In genomic region chr4:140395668-140396067, GRCh38 we compare ENCODE assay signal across 1 cellular context.
TF ChIP-seq lines count a peak whose summit lies in the region.

No MANE protein-coding gene starts in this region.

TF ChIP-seq in H1, 55 proteins besides CTCF, POLR2A, EP300 and RAD21:
- TF ChIP-seq RNF2 (IDR thresholded peaks at IDR 0.05; ENCODE audit: borderline replicate concordance, low read depth, low read length, missing control alignments, poor library complexity, severe bottlenecking): no peak
- TF ChIP-seq ASH2L (IDR thresholded peaks at IDR 0.05; ENCODE audit: low read length): no peak
- TF ChIP-seq CEBPB (IDR thresholded peaks at IDR 0.05; ENCODE audit: low read depth, low read length): no peak
- no peak for TF ChIP-seq CBX8 (IDR thresholded peaks at IDR 0.05; ENCODE audit: borderline replicate concordance, low read depth, low read length)
- no peak for TF ChIP-seq SP1 (IDR thresholded peaks at IDR 0.05; ENCODE audit: low read depth, low read length)
- TF ChIP-seq KDM1A (IDR thresholded peaks at IDR 0.05; ENCODE audit: borderline replicate concordance, low read length): no peak
- TF ChIP-seq YY1 (IDR thresholded peaks at IDR 0.05; ENCODE audit: low read depth, low read length): no peak
- no peak for TF ChIP-seq RXRA (IDR thresholded peaks at IDR 0.05; ENCODE audit: insufficient read depth, low read depth, low read length)
- TF ChIP-seq SIN3A (conservative IDR thresholded peaks at IDR 0.05 in 1 of 2, IDR thresholded peaks at IDR 0.05 in 1 of 2; ENCODE audit: low read depth in 1 of 2, low read length in 2 of 2): no peak
- TF ChIP-seq NRF1 (IDR thresholded peaks at IDR 0.05; ENCODE audit: low read depth, low read length): no peak
- no peak for TF ChIP-seq BACH1 (IDR thresholded peaks at IDR 0.05; ENCODE audit: low read length)
- TF ChIP-seq NANOG (IDR thresholded peaks at IDR 0.05; ENCODE audit: insufficient read depth, low read depth, low read length, poor library complexity, severe bottlenecking): no peak
- no peak for TF ChIP-seq USF2 (IDR thresholded peaks at IDR 0.05; ENCODE audit: low read length)
- TF ChIP-seq CHD2 (IDR thresholded peaks at IDR 0.05; ENCODE audit: low read length): no peak
- TF ChIP-seq CREB1 (IDR thresholded peaks at IDR 0.05): no peak
- TF ChIP-seq CHD7 (IDR thresholded peaks at IDR 0.05; ENCODE audit: insufficient replicate concordance, low read length): no peak
- no peak for TF ChIP-seq GTF2F1 (IDR thresholded peaks at IDR 0.05; ENCODE audit: borderline replicate concordance, low read depth, low read length)
- TF ChIP-seq SAP30 (IDR thresholded peaks at IDR 0.05; ENCODE audit: insufficient read depth, insufficient replicate concordance, low read length): no peak
- TF ChIP-seq RFX5 (IDR thresholded peaks at IDR 0.05; ENCODE audit: borderline replicate concordance, low read depth, low read length): no peak
TF ChIP-seq in H1: peak in this region for 0.
